In genomic region chr17:18235743-18236256, GRCh38 we compare ENCODE assay signal across 13 cellular contexts. TPM values are rescaled to one million over a fixed set of nuclear protein-coding genes. Genes with fewer than 3 reads are reported as not detected.
DNase-seq lines count a peak whose midpoint lies in the region; ATAC-seq and TF ChIP-seq lines count a peak whose summit lies in the region.
"Had no signal": no experiment of that assay in that cellular context is flagged by ENCODE, and none has a peak within 500 bp of the region (broad histone marks: within the 10 kb centered on the region; RNA-seq: fewer than 3 reads in every experiment).

No MANE protein-coding gene starts in this region.

- peak; percentile 65 to 69 for ATAC-seq in activated naive CD4-positive, alpha-beta T cell treated with anti-CD3 and anti-CD28 coated beads, Interleukin-2, amount 50 U/mL, for 72 hours
- ATAC-seq in GM19467 (IDR thresholded peaks at IDR 0.05; ENCODE audit: unreplicated experiment) (no peak), GM18502 (IDR thresholded peaks at IDR 0.05; ENCODE audit: poor library complexity, unreplicated experiment) (no peak)

- DNase-seq in activated naive CD4-positive, alpha-beta T cell treated with anti-CD3 and anti-CD28 coated beads, Interleukin-2, amount 50 U/mL, for 72 hours (ENCODE audit: low spot score in 2 of 2), result no peak
- no peak for DNase-seq in activated naive CD4-positive, alpha-beta T cell treated with anti-CD3 and anti-CD28 coated beads, Interleukin-2, amount 10 ng/mL, durations not matched to agents 7 days and 5 days
- peak; percentile 89 to 93 (median 91) for DNase-seq in adrenal gland
- peak; percentile 47 for DNase-seq in iris pigment epithelial cell (ENCODE audit: low read depth)
- peak; percentile 70 for DNase-seq in ureter (ENCODE audit: low spot score)
- DNase-seq in cerebellar cortex (ENCODE audit: low spot score), result no peak
- DNase-seq: activated naive CD8-positive, alpha-beta T cell treated with anti-CD3 and anti-CD28 coated beads, Interleukin-2, amount 10 ng/mL, durations not matched to agents 7 days and 5 days; islet precursor cell; NCI-H1436 treated with DMSO at 0.1 percent for 48 hours; small intestine had no signal

- H3K4me3 Mint-ChIP-seq in activated naive CD4-positive, alpha-beta T cell treated with anti-CD3 and anti-CD28 coated beads, Interleukin-2, amount 10 ng/mL, durations not matched to agents 7 days and 5 days, result no peak overlapping the region
- H3K4me3 Mint-ChIP-seq: activated naive CD8-positive, alpha-beta T cell treated with anti-CD3 and anti-CD28 coated beads, Interleukin-2, amount 10 ng/mL, durations not matched to agents 7 days and 5 days had no signal

- no peaks in the 10 kb centered on the region for H3K27me3 Mint-ChIP-seq in activated naive CD4-positive, alpha-beta T cell treated with anti-CD3 and anti-CD28 coated beads, Interleukin-2, amount 10 ng/mL, durations not matched to agents 7 days and 5 days
- H3K27me3 Mint-ChIP-seq: activated naive CD8-positive, alpha-beta T cell treated with anti-CD3 and anti-CD28 coated beads, Interleukin-2, amount 10 ng/mL, durations not matched to agents 7 days and 5 days had no signal

- no peaks in the 10 kb centered on the region for H3K27me3 ChIP-seq in adrenal gland

- no peaks in the 10 kb centered on the region for H3K9me3 Mint-ChIP-seq in activated naive CD4-positive, alpha-beta T cell treated with anti-CD3 and anti-CD28 coated beads, Interleukin-2, amount 50 U/mL, for 72 hours
- no peaks in the 10 kb centered on the region for H3K9me3 Mint-ChIP-seq in activated naive CD4-positive, alpha-beta T cell treated with anti-CD3 and anti-CD28 coated beads, Interleukin-2, amount 10 ng/mL, durations not matched to agents 7 days and 5 days
- H3K9me3 Mint-ChIP-seq: activated naive CD8-positive, alpha-beta T cell treated with anti-CD3 and anti-CD28 coated beads, Interleukin-2, amount 10 ng/mL, durations not matched to agents 7 days and 5 days had no signal

- H3K9me3 ChIP-seq in adrenal gland (replicated peaks in 1 of 3), result no peaks in the 10 kb centered on the region

- CTCF ChIA-PET in activated naive CD4-positive, alpha-beta T cell treated with anti-CD3 and anti-CD28 coated beads, Interleukin-2, amount 10 ng/mL, durations not matched to agents 7 days and 5 days (lab: Charles Lee), result no interaction called here

- 37 to 44% (median 40%) methylated on average over 7 to 14 of the region's 14 CpGs for WGBS in adrenal gland, 4 donors

- no peak overlapping the region for H3K4me3 ChIP-seq in adrenal gland

- intact Hi-C loops in adrenal gland (cut with DNase I), result no loop called here

- peaks cover 0 to 32% of the 10 kb centered on the region in 2 donors for H3K36me3 ChIP-seq in adrenal gland (replicated peaks in 1 of 2)

- no peak for TF ChIP-seq CTCF in adrenal gland (IDR thresholded peaks at IDR 0.05)

- no peaks in the 10 kb centered on the region for H3K36me3 Mint-ChIP-seq in activated naive CD4-positive, alpha-beta T cell treated with anti-CD3 and anti-CD28 coated beads, Interleukin-2, amount 50 U/mL, for 72 hours
- peaks cover 3% of the 10 kb centered on the region for H3K36me3 Mint-ChIP-seq in activated naive CD4-positive, alpha-beta T cell treated with anti-CD3 and anti-CD28 coated beads, Interleukin-2, amount 10 ng/mL, durations not matched to agents 7 days and 5 days
- H3K36me3 Mint-ChIP-seq: activated naive CD8-positive, alpha-beta T cell treated with anti-CD3 and anti-CD28 coated beads, Interleukin-2, amount 10 ng/mL, durations not matched to agents 7 days and 5 days had no signal

- peaks cover 16 to 17% of the 10 kb centered on the region in 2 donors for H3K4me1 ChIP-seq in adrenal gland (replicated peaks in 1 of 2)

- H3K27ac ChIP-seq in adrenal gland, result peak overlapping the region; percentile 64 to 95 (median 89)
- H3K27ac ChIP-seq: C4-2B had no signal

- TF ChIP-seq POLR2A in adrenal gland (IDR thresholded peaks at IDR 0.05), result peak; percentile 7 to 71

- H3K4me1 Mint-ChIP-seq in activated naive CD4-positive, alpha-beta T cell treated with anti-CD3 and anti-CD28 coated beads, Interleukin-2, amount 10 ng/mL, durations not matched to agents 7 days and 5 days, result no peaks in the 10 kb centered on the region

- H3K27ac Mint-ChIP-seq in activated naive CD4-positive, alpha-beta T cell treated with anti-CD3 and anti-CD28 coated beads, Interleukin-2, amount 50 U/mL, for 72 hours, result peak overlapping the region; percentile 25 to 68
- no peak overlapping the region for H3K27ac Mint-ChIP-seq in activated naive CD4-positive, alpha-beta T cell treated with anti-CD3 and anti-CD28 coated beads, Interleukin-2, amount 10 ng/mL, durations not matched to agents 7 days and 5 days
- H3K27ac Mint-ChIP-seq: activated naive CD8-positive, alpha-beta T cell treated with anti-CD3 and anti-CD28 coated beads, Interleukin-2, amount 10 ng/mL, durations not matched to agents 7 days and 5 days had no signal

RNA-seq across cellular contexts. Expression of gene LLGL1, which starts 10.4 kb away (rescaled TPM):
- 10 to 100 TPM; 14.5 to 15.0 TPM for total RNA-seq in activated naive CD4-positive, alpha-beta T cell treated with anti-CD3 and anti-CD28 coated beads, Interleukin-2, amount 50 U/mL, for 72 hours
- total RNA-seq in adrenal gland (10 to 100 TPM; 21.8 to 65.1 (median 48.2) TPM), ureter (18.5 TPM)
- polyA plus RNA-seq in adrenal gland, result 10 to 100 TPM in 1 of 3 donors, 1 to 10 TPM in 2; 4.1 to 27.8 (median 8.9) TPM

RNA-seq across cellular contexts. Expression of gene FLII, which starts 22.7 kb away (rescaled TPM):
- total RNA-seq in activated naive CD4-positive, alpha-beta T cell treated with anti-CD3 and anti-CD28 coated beads, Interleukin-2, amount 50 U/mL, for 72 hours, result 100 to 1,000 TPM; 267 to 273 TPM
- total RNA-seq in adrenal gland (100 to 1,000 TPM; 172 to 331 (median 297) TPM), ureter (307 TPM)
- polyA plus RNA-seq in adrenal gland, result 100 to 1,000 TPM; 276 to 652 (median 461) TPM

RNA-seq across cellular contexts. Expression of gene MIEF2, which starts 24.7 kb away (rescaled TPM):
- total RNA-seq in activated naive CD4-positive, alpha-beta T cell treated with anti-CD3 and anti-CD28 coated beads, Interleukin-2, amount 50 U/mL, for 72 hours, result 10 to 100 TPM in 1 of 2 donors, 1 to 10 TPM in 1; 7.4 to 15.5 TPM
- 10 to 100 TPM; 18.3 to 46.6 (median 29.2) TPM for total RNA-seq in adrenal gland
- polyA plus RNA-seq in adrenal gland, result 10 to 100 TPM in 1 of 3 donors, 1 to 10 TPM in 2; 4.1 to 10.7 (median 9.5) TPM
- 9.8 TPM for total RNA-seq in ureter

RNA-seq across cellular contexts. Expression of gene ALKBH5, which starts 52.2 kb away (rescaled TPM):
- 100 to 1,000 TPM in 1 of 2 donors, 10 to 100 TPM in 1; 79.5 to 176 TPM for total RNA-seq in activated naive CD4-positive, alpha-beta T cell treated with anti-CD3 and anti-CD28 coated beads, Interleukin-2, amount 50 U/mL, for 72 hours
- total RNA-seq in adrenal gland (100 to 1,000 TPM; 109 to 154 (median 141) TPM), ureter (87.9 TPM)
- polyA plus RNA-seq in adrenal gland, result 100 to 1,000 TPM in 1 of 3 donors, 10 to 100 TPM in 2; 28.4 to 118 (median 33.8) TPM

Comparison
In these comparisons a context has a peak if more than half of its experiments do, and no peak if none do; other contexts are left out.
1. ATAC-seq: peak in activated naive CD4-positive, alpha-beta T cell treated with anti-CD3 and anti-CD28 coated beads, Interleukin-2, amount 50 U/mL, for 72 hours (2 of 2); none in GM19467 (single experiment) and GM18502 (single experiment).
2. DNase-seq: peak in adrenal gland (7 of 7), iris pigment epithelial cell (single experiment) and ureter (single experiment); none in activated naive CD4-positive, alpha-beta T cell treated with anti-CD3 and anti-CD28 coated beads, Interleukin-2, amount 50 U/mL, for 72 hours (0 of 2), activated naive CD4-positive, alpha-beta T cell treated with anti-CD3 and anti-CD28 coated beads, Interleukin-2, amount 10 ng/mL, durations not matched to agents 7 days and 5 days (single experiment) and cerebellar cortex (single experiment).